In genomic region chr19:12606796-12607195, GRCh38 we compare ENCODE assay signal across 28 cellular contexts.
"Had no signal": no experiment of that assay in that cellular context is flagged by ENCODE, and none has a peak within 500 bp of the region (broad histone marks: within the 10 kb centered on the region; RNA-seq: fewer than 3 reads in every experiment).

No MANE protein-coding gene starts in this region.

- H3K9me3 ChIP-seq: left lung, lower lobe of right lung, mucosa of descending colon, ovary, right atrium auricular region, right lobe of liver, stomach, suprapubic skin, thoracic aorta, tibial nerve, upper lobe of right lung had no signal

- H3K27ac ChIP-seq: left lung, lower lobe of right lung, ovary, right atrium auricular region, right lobe of liver, skin epidermis, stomach, suprapubic skin, thoracic aorta, tibial nerve, upper lobe of right lung had no signal

- DNase-seq: head of caudate nucleus; hypothalamus; immature natural killer cell; kidney; left colon; left lung; lower lobe of right lung; mesendoderm; mucosa of descending colon; naive thymus-derived CD4-positive, alpha-beta T cell; ovary; stimulated activated CD4-positive, alpha-beta T cell treated with anti-CD3 and anti-CD28 coated beads, Interleukin-12 subunit alpha, Interleukin-12 subunit beta, amount 100 ng/mL, for 4 hours; stimulated activated CD4-positive, alpha-beta T cell treated with anti-CD3 and anti-CD28 coated beads, Interleukin-15, amount 100 ng/mL, for 24 hours; stimulated activated CD4-positive, alpha-beta T cell treated with anti-CD3 and anti-CD28 coated beads, Interleukin-2, amount 100 ng/mL, for 24 hours; stimulated activated CD4-positive, alpha-beta T cell treated with anti-CD3 and anti-CD28 coated beads, Interleukin-4, amount 100 ng/mL, for 1 hour; stimulated activated naive B cell treated with anti-CD40 and anti-IgM and Interleukin-4, amounts not matched to agents 10 μg/mL and 1 μg/mL and 100 μg/mL, for 72 hours; stimulated activated naive CD8-positive, alpha-beta T cell treated with anti-CD3 and anti-CD28 coated beads, Interleukin-15, Interleukin-2, amounts not matched to agents 100 U/mL and 50 U/mL, for 24 hours; stomach; upper lobe of right lung had no signal

- H3K27me3 ChIP-seq: left lung, ovary, right atrium auricular region, right lobe of liver, stomach, suprapubic skin, tibial nerve, upper lobe of right lung had no signal

- FAIRE-seq: islet of Langerhans, kidney, urothelium cell line had no signal

- H3K36me3 ChIP-seq: ovary had no signal

- H3K4me3 ChIP-seq: left lung, lower lobe of right lung, mucosa of descending colon, ovary, right atrium auricular region, right lobe of liver, skin epidermis, stomach, suprapubic skin, thoracic aorta, tibial nerve, upper lobe of right lung had no signal

- ATAC-seq: left colon; left lung; lower lobe of right lung; mucosa of descending colon; naive thymus-derived CD4-positive, alpha-beta T cell; natural killer cell treated with Interleukin-12 subunit alpha and Interleukin-12 subunit beta and Interleukin-15 and Interleukin-18, amount 100 ng/mL, for 72 hours; right lobe of liver; stimulated activated naive B cell treated with anti-CD40 and anti-IgM and Interleukin-4, amounts not matched to agents 10 μg/mL and 1 μg/mL and 100 μg/mL, for 72 hours; stimulated activated naive CD8-positive, alpha-beta T cell treated with anti-CD3 and anti-CD28 coated beads, Interleukin-15, Interleukin-2, amounts not matched to agents 100 U/mL and 50 U/mL, for 24 hours; upper lobe of right lung had no signal
